Comparison of ENCODE assay signal across 8 cellular contexts in genomic region chr1:24541711-24542346, GRCh38. TPM values are rescaled to one million over a fixed set of nuclear protein-coding genes. Genes with fewer than 3 reads are reported as not detected.
DNase-seq lines count a peak whose midpoint lies in the region; ATAC-seq, FAIRE-seq and TF ChIP-seq lines count a peak whose summit lies in the region.

No MANE protein-coding gene starts in this region.

- no peak overlapping the region for H3K4me3 ChIP-seq in CD4-positive, alpha-beta memory T cell (ENCODE audit: low read length in 2 of 2)
- H3K4me3 ChIP-seq in LNCaP clone FGC (ENCODE audit: low read depth, low read length) (no peak overlapping the region), astrocyte (ENCODE audit: insufficient read depth, low read depth, low read length) (no peak overlapping the region), vagina (no peak overlapping the region)

- H3K27ac ChIP-seq in CD4-positive, alpha-beta memory T cell (ENCODE audit: low read depth, low read length), result no peak overlapping the region
- H3K27ac ChIP-seq in astrocyte (ENCODE audit: low read depth, low read length) (no peak overlapping the region), vagina (no peak overlapping the region)

- H3K36me3 Mint-ChIP-seq in CD4-positive, alpha-beta memory T cell, result peaks cover 13 to 35% of the 10 kb centered on the region in 2 donors
- H3K36me3 Mint-ChIP-seq in astrocyte (ENCODE audit: low read depth, unreplicated experiment) (no peaks in the 10 kb centered on the region), mesothelial cell of epicardium (no peaks in the 10 kb centered on the region)

- POLR2A ChIA-PET in CD4-positive, alpha-beta memory T cell (lab: Charles Lee; ENCODE audit: partially characterized antibody), result interaction anchor here (0.7 to 3.5 kb wide), 11 partner anchors 24 to 128 kb away, joined by 3 to 31 read pairs (median 3); partner anchors contain the start of genes NIPAL3, RCAN3 and STPG1

- H3K9me3 ChIP-seq in CD4-positive, alpha-beta memory T cell (ENCODE audit: control insufficient read depth in 1 of 2, low read length in 2 of 2), result no peaks in the 10 kb centered on the region
- no peaks in the 10 kb centered on the region for H3K9me3 ChIP-seq in astrocyte (ENCODE audit: insufficient read depth, low read depth, low read length)
- H3K9me3 ChIP-seq in vagina, result no peaks in the 10 kb centered on the region

- no peaks in the 10 kb centered on the region for H4K20me1 ChIP-seq in astrocyte (ENCODE audit: insufficient read depth, low read length)

- H3K4me3 Mint-ChIP-seq in CD4-positive, alpha-beta memory T cell, result peak overlapping the region in 1 of 8 donors; percentile 29
- no peak overlapping the region for H3K4me3 Mint-ChIP-seq in astrocyte (ENCODE audit: unreplicated experiment)
- H3K4me3 Mint-ChIP-seq in mesothelial cell of epicardium, result no peak overlapping the region

- no peak for DNase-seq in CD4-positive, alpha-beta memory T cell
- DNase-seq in LNCaP clone FGC (ENCODE audit: low read depth), result no peak
- DNase-seq in astrocyte (ENCODE audit: low read depth), result no peak
- DNase-seq in mesothelial cell of epicardium (ENCODE audit: low spot score in 2 of 2, unreplicated experiment in 2 of 2), result no peak
- DNase-seq in vagina (ENCODE audit: extremely low spot score in 2 of 2), result no peak

- H3K27me3 ChIP-seq in CD4-positive, alpha-beta memory T cell (ENCODE audit: insufficient read depth, low read length), result no peaks in the 10 kb centered on the region
- H3K27me3 ChIP-seq in astrocyte (ENCODE audit: insufficient read depth, low read length), result no peaks in the 10 kb centered on the region
- no peaks in the 10 kb centered on the region for H3K27me3 ChIP-seq in vagina

- no peak for ATAC-seq in HG03135 (IDR thresholded peaks at IDR 0.05; ENCODE audit: unreplicated experiment)
- no peak for ATAC-seq in HG03039 (IDR thresholded peaks at IDR 0.05; ENCODE audit: unreplicated experiment)
- no peak for ATAC-seq in HG03565 (IDR thresholded peaks at IDR 0.05; ENCODE audit: unreplicated experiment)

- H3K4me1 Mint-ChIP-seq in CD4-positive, alpha-beta memory T cell, result peaks cover 46 to 71% (median 57%) of the 10 kb centered on the region in 4 donors
- H3K4me1 Mint-ChIP-seq in astrocyte (ENCODE audit: low read depth, unreplicated experiment) (peaks cover 19% of the 10 kb centered on the region), mesothelial cell of epicardium (peaks cover 30% of the 10 kb centered on the region)

- intact Hi-C loops in CD4-positive, alpha-beta memory T cell (cut with micrococcal nuclease), result loop anchor here (1.0 kb wide), 1 partner anchor 45 kb away; no protein-coding TSS in a partner anchor
- intact Hi-C loops in vagina (cut with DNase I), result no loop called here

- H3K79me2 ChIP-seq in astrocyte (ENCODE audit: insufficient read depth, low read length), result no peaks in the 10 kb centered on the region

- H3K27me3 Mint-ChIP-seq in CD4-positive, alpha-beta memory T cell, result no peaks in the 10 kb centered on the region
- H3K27me3 Mint-ChIP-seq in astrocyte (ENCODE audit: low read depth, unreplicated experiment) (peaks cover 2% of the 10 kb centered on the region), mesothelial cell of epicardium (ENCODE audit: low read depth) (no peaks in the 10 kb centered on the region)

- peak overlapping the region; percentile 53 to 83 (median 71) for H3K27ac Mint-ChIP-seq in CD4-positive, alpha-beta memory T cell
- H3K27ac Mint-ChIP-seq in astrocyte (ENCODE audit: unreplicated experiment) (no peak overlapping the region), mesothelial cell of epicardium (peak overlapping the region; percentile 21)

- H3K4me2 ChIP-seq in astrocyte (ENCODE audit: low read length), result no peak overlapping the region

- CTCF ChIA-PET in CD4-positive, alpha-beta memory T cell (lab: Charles Lee; ENCODE audit: partially characterized antibody), result interaction anchor here (0.6 to 4.2 kb wide), 17 partner anchors 9 to 343 kb away, joined by 3 to 23 read pairs (median 3); partner anchors contain the start of gene NIPAL3

- no peak for TF ChIP-seq POLR2A in vagina (IDR thresholded peaks at IDR 0.05)

- FAIRE-seq in astrocyte (lab: Jason Lieb, UNC), result no peak

- no peaks in the 10 kb centered on the region for H3K9me3 Mint-ChIP-seq in CD4-positive, alpha-beta memory T cell
- H3K9me3 Mint-ChIP-seq in astrocyte (ENCODE audit: unreplicated experiment) (no peaks in the 10 kb centered on the region), mesothelial cell of epicardium (peaks cover 3% of the 10 kb centered on the region)

- H3K9ac ChIP-seq in astrocyte (ENCODE audit: low read length), result no peak overlapping the region

- peaks cover 62% of the 10 kb centered on the region for H3K4me1 ChIP-seq in CD4-positive, alpha-beta memory T cell (ENCODE audit: insufficient read depth, low read length)
- H3K4me1 ChIP-seq in astrocyte (ENCODE audit: insufficient read depth, low read length) (peaks cover 6% of the 10 kb centered on the region), vagina (no peaks in the 10 kb centered on the region)

- peaks cover 7% of the 10 kb centered on the region for H3K36me3 ChIP-seq in CD4-positive, alpha-beta memory T cell (ENCODE audit: insufficient read depth, low read length)
- H3K36me3 ChIP-seq in astrocyte (ENCODE audit: insufficient read depth, low read length) (no peaks in the 10 kb centered on the region), vagina (no peaks in the 10 kb centered on the region)

- TF ChIP-seq CTCF in LNCaP clone FGC (IDR thresholded peaks at IDR 0.05; ENCODE audit: control insufficient read depth, extremely low read depth, insufficient read depth) (peak; percentile 32), astrocyte (IDR thresholded peaks at IDR 0.05; ENCODE audit: insufficient read depth, low read depth, low read length) (peak; percentile 33), mesothelial cell of epicardium (IDR thresholded peaks at IDR 0.05; ENCODE audit: unreplicated experiment) (peak; percentile 74), vagina (IDR thresholded peaks at IDR 0.05) (no peak)

- no peak overlapping the region for H2AFZ ChIP-seq in astrocyte (ENCODE audit: low read depth, low read length)

RNA-seq across cellular contexts. Expression of gene NCMAP, which starts 14.1 kb away (rescaled TPM):
- not detected for total RNA-seq in CD4-positive, alpha-beta memory T cell
- polyA plus RNA-seq in CD4-positive, alpha-beta memory T cell, result under 1 TPM; 0.10 to 0.12 TPM
- total RNA-seq in astrocyte (not detected in 2 replicates), mesothelial cell of epicardium (0.31 to 0.51 TPM (median 0.38 TPM) in 3 replicates), vagina (0.25 TPM)

RNA-seq across cellular contexts. Expression of gene RCAN3, which starts 39.2 kb away (rescaled TPM):
- total RNA-seq in CD4-positive, alpha-beta memory T cell, result 100 to 1,000 TPM; 171 to 178 TPM
- 100 to 1,000 TPM; 112 to 123 TPM for polyA plus RNA-seq in CD4-positive, alpha-beta memory T cell
- total RNA-seq in astrocyte (15.4 and 17.7 TPM in 2 replicates), mesothelial cell of epicardium (9.5 to 14.7 TPM (median 11.8 TPM) in 3 replicates), vagina (11.3 TPM)

Comparison
In these comparisons a context has a peak if more than half of its experiments do, and no peak if none do; other contexts are left out.
1. CTCF ChIP-seq: peak in LNCaP clone FGC (single experiment), astrocyte (single experiment) and mesothelial cell of epicardium (single experiment); none in vagina (0 of 3).